9 cellular contexts compared by ENCODE assay signal in the genomic region with DNA sequence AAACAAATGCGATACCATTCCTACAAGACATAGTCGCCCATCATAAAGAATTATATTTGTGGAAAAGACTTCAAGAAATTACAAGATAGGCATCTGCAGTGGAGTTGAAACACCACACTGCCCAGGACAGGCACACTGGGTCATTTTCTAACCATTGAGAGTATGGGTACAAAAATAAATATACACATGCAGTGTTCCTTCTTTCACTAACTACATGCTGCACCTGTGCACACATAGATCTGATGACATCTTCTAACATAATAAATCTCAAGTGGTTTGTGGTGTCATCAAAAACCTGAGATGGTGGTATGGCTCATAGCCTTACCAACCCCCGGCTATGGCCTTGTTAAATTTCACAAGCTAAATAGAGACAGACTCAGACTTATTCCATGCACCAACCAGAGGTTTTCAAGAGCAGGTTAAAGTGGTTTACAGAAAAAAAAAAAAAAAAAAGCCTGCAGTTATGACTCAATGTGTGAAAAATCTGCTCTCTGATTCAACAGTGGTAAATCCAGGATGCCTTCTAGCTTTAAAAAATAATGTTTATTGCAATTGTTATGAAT. TPM values are rescaled to one million over a fixed set of nuclear protein-coding genes. Genes with fewer than 3 reads are reported as not detected.
A peak's percentile ranks its signal among the peaks of the same experiment; 100 is the strongest.
DNase-seq lines count a peak whose midpoint lies in the region; ATAC-seq and TF ChIP-seq lines count a peak whose summit lies in the region.
"Had no signal": no experiment of that assay in that cellular context is flagged by ENCODE, and none has a peak within 500 bp of the region (broad histone marks: within the 10 kb centered on the region; RNA-seq: fewer than 3 reads in every experiment).

No MANE protein-coding gene starts in this region.

- peaks cover 4% of the 10 kb centered on the region for H3K27me3 ChIP-seq in BJ (ENCODE audit: control insufficient read depth, insufficient read depth, low read length)
- peaks cover 0 to 8% of the 10 kb centered on the region in 2 donors for H3K27me3 ChIP-seq in naive thymus-derived CD4-positive, alpha-beta T cell (ENCODE audit: control insufficient read depth in 2 of 2, insufficient read depth in 2 of 2, low read length in 2 of 2)

- H3K27me3 Mint-ChIP-seq in chondrocyte (ENCODE audit: low read depth): no peaks in the 10 kb centered on the region
- H3K27me3 Mint-ChIP-seq in naive thymus-derived CD4-positive, alpha-beta T cell: peaks cover 17 to 58% (median 44%) of the 10 kb centered on the region in 5 donors

- TF ChIP-seq CTCF in BJ (IDR thresholded peaks at IDR 0.05; ENCODE audit: insufficient read depth, low read depth, low read length) (no peak), chondrocyte (IDR thresholded peaks at IDR 0.05) (no peak), RWPE1 (conservative IDR thresholded peaks at IDR 0.05; ENCODE audit: low read depth) (no peak)

- H3K4me3 ChIP-seq in BJ (ENCODE audit: low read depth, low read length): no peak overlapping the region
- no peak overlapping the region for H3K4me3 ChIP-seq in naive thymus-derived CD4-positive, alpha-beta T cell (ENCODE audit: low read length)

- intact Hi-C loops in naive thymus-derived CD4-positive, alpha-beta T cell (cut with micrococcal nuclease): loop anchor here in 1 of 2 donors (10.0 kb wide), 2 partner anchors 368 to 668 kb away; a partner anchor contains a TSS

- H3K4me1 Mint-ChIP-seq in chondrocyte (ENCODE audit: low read depth): peaks cover 26% of the 10 kb centered on the region
- peaks cover 7 to 16% (median 14%) of the 10 kb centered on the region in 7 donors for H3K4me1 Mint-ChIP-seq in naive thymus-derived CD4-positive, alpha-beta T cell

- H3K27ac Mint-ChIP-seq in chondrocyte (ENCODE audit: unreplicated experiment): peak overlapping the region; percentile 70
- no peak overlapping the region for H3K27ac Mint-ChIP-seq in naive thymus-derived CD4-positive, alpha-beta T cell

- H3K36me3 ChIP-seq in BJ (ENCODE audit: control insufficient read depth, insufficient read depth, low read length): no peaks in the 10 kb centered on the region
- H3K36me3 ChIP-seq in naive thymus-derived CD4-positive, alpha-beta T cell (ENCODE audit: control insufficient read depth in 2 of 3, insufficient read depth in 3 of 3, low read length in 3 of 3): no peaks in the 10 kb centered on the region
- H3K36me3 ChIP-seq: neutrophil had no signal

- H3K9me3 ChIP-seq in naive thymus-derived CD4-positive, alpha-beta T cell (ENCODE audit: control insufficient read depth in 2 of 3, low read length in 3 of 3): no peaks in the 10 kb centered on the region
- H3K9me3 ChIP-seq: neutrophil had no signal

- DNase-seq in BJ (ENCODE audit: low read depth): peak; percentile 7
- peak; percentile 98 for DNase-seq in NCI-H2107 treated with DMSO at 0.1 percent for 48 hours (lab: John Stamatoyannopoulos, UW; ENCODE audit: unreplicated experiment)
- no peak for DNase-seq in chondrocyte (ENCODE audit: low spot score)
- no peak for DNase-seq in activated effector memory CD4-positive, alpha-beta T cell treated with Interleukin-2 at 50 U/mL for 16 hours
- DNase-seq in naive thymus-derived CD4-positive, alpha-beta T cell: no peak
- no peak for DNase-seq in RWPE1 (ENCODE audit: low spot score)
- DNase-seq in C1 segment of cervical spinal cord (lab: John Stamatoyannopoulos, UW): no peak

- POLR2A ChIA-PET in BJ (lab: Charles Lee): no interaction called here
- POLR2A ChIA-PET in naive thymus-derived CD4-positive, alpha-beta T cell (lab: Charles Lee): no interaction called here
- POLR2A ChIA-PET in RWPE1 (lab: Yijun Ruan, JAX; ENCODE audit: low non-redundant PET): no interaction called here

- H3K4me3 Mint-ChIP-seq in chondrocyte (ENCODE audit: unreplicated experiment): no peak overlapping the region
- no peak overlapping the region for H3K4me3 Mint-ChIP-seq in naive thymus-derived CD4-positive, alpha-beta T cell

- no peak overlapping the region for H3K27ac ChIP-seq in naive thymus-derived CD4-positive, alpha-beta T cell (ENCODE audit: low read depth, low read length)
- no peak overlapping the region for H3K27ac ChIP-seq in RWPE1
- H3K27ac ChIP-seq: neutrophil had no signal

- H3K36me3 Mint-ChIP-seq in chondrocyte (ENCODE audit: low read depth): no peaks in the 10 kb centered on the region
- peaks cover 0 to 3% (median 0%) of the 10 kb centered on the region in 5 donors for H3K36me3 Mint-ChIP-seq in naive thymus-derived CD4-positive, alpha-beta T cell

- peak; percentile 19 for ATAC-seq in GM21529 (IDR thresholded peaks at IDR 0.05; ENCODE audit: unreplicated experiment)
- ATAC-seq in naive thymus-derived CD4-positive, alpha-beta T cell: no peak

- no peaks in the 10 kb centered on the region for H3K4me1 ChIP-seq in naive thymus-derived CD4-positive, alpha-beta T cell (ENCODE audit: control insufficient read depth in 2 of 2, insufficient read depth in 2 of 2, low read length in 2 of 2)

- CTCF ChIA-PET in BJ (lab: Yijun Ruan, JAX) (interaction anchor here (0.6 to 1.1 kb wide), 2 partner anchors 27 to 86 kb away, joined by 3 to 4 read pairs; no protein-coding TSS in a partner anchor), RWPE1 (lab: Yijun Ruan, JAX) (interaction anchor here (0.6 kb wide), 1 partner anchor 821 kb away, joined by 4 read pairs; no protein-coding TSS in a partner anchor)
- CTCF ChIA-PET in naive thymus-derived CD4-positive, alpha-beta T cell (lab: Charles Lee): no interaction called here

- H3K9me3 Mint-ChIP-seq in chondrocyte (ENCODE audit: low read depth): no peaks in the 10 kb centered on the region
- peaks cover 0 to 6% (median 0%) of the 10 kb centered on the region in 11 donors for H3K9me3 Mint-ChIP-seq in naive thymus-derived CD4-positive, alpha-beta T cell

RNA-seq across cellular contexts. Expression of a gene that starts 12.4 kb away (rescaled TPM):
- polyA plus RNA-seq in BJ (2011; rRNA removed): 0.25 and 0.47 TPM in 2 replicates
- polyA minus RNA-seq in BJ (2011; rRNA and poly(A)+ RNA removed): 0.47 and 1.0 TPM in 2 replicates
- 28.2 to 66.3 TPM (median 63.1 TPM) in 3 replicates for total RNA-seq in chondrocyte
- total RNA-seq in naive thymus-derived CD4-positive, alpha-beta T cell: under 1 TPM in 1 of 5 experiments, not detected in 4; 0.32 TPM
- polyA plus RNA-seq in naive thymus-derived CD4-positive, alpha-beta T cell: not detected

Comparison
In these comparisons a context has a peak if more than half of its experiments do, and no peak if none do; other contexts are left out.
1. DNase-seq: peak in BJ (single experiment) and NCI-H2107 treated with DMSO at 0.1 percent for 48 hours (single experiment); none in chondrocyte (single experiment), activated effector memory CD4-positive, alpha-beta T cell treated with Interleukin-2 at 50 U/mL for 16 hours (single experiment), naive thymus-derived CD4-positive, alpha-beta T cell (0 of 9), RWPE1 (single experiment) and C1 segment of cervical spinal cord (0 of 14).
2. RNA of a gene that starts 12.4 kb away (total RNA-seq): 28.2 to 66.3 TPM in chondrocyte; 0.32 TPM in naive thymus-derived CD4-positive, alpha-beta T cell; every median in the first group is over 10 times any median in the second.